Comparison of ENCODE assay signal across 10 cellular contexts in genomic region chr22:37662039-37662438, GRCh38. TPM values are rescaled to one million over a fixed set of nuclear protein-coding genes. Genes with fewer than 3 reads are reported as not detected.
A peak's percentile ranks its signal among the peaks of the same experiment; 100 is the strongest.
DNase-seq lines count a peak whose midpoint lies in the region; ATAC-seq, FAIRE-seq and TF ChIP-seq lines count a peak whose summit lies in the region.
"Had no signal": no experiment of that assay in that cellular context is flagged by ENCODE, and none has a peak within 500 bp of the region (broad histone marks: within the 10 kb centered on the region; RNA-seq: fewer than 3 reads in every experiment).

No MANE protein-coding gene starts in this region.

- H3K4me3 Mint-ChIP-seq in WTC11 (no peak overlapping the region), nephron (peak overlapping the region in 2 of 3 experiments; percentile 33 to 62)

- ATAC-seq in left ventricle myocardium superior, result no peak
- no peak for ATAC-seq in WTC11
- ATAC-seq in upper lobe of left lung (ENCODE audit: low FRiP score in 2 of 2), result no peak

- POLR2A ChIA-PET in WTC11 (lab: Charles Lee), result no interaction called here

- no peak for FAIRE-seq in GM12892 (lab: Jason Lieb, UNC)

- H3K27ac ChIP-seq in cardiac muscle cell (peak overlapping the region; percentile 63), upper lobe of left lung (peak overlapping the region in 3 of 4 donors; percentile 48 to 68 (median 61))

- H3K4me1 Mint-ChIP-seq in WTC11, result peaks cover 29% of the 10 kb centered on the region
- peaks cover 38% of the 10 kb centered on the region for H3K4me1 Mint-ChIP-seq in nephron

- TF ChIP-seq POLR2A in upper lobe of left lung (IDR thresholded peaks at IDR 0.05), result no peak
- TF ChIP-seq POLR2A in GM12892 (IDR thresholded peaks at IDR 0.05; ENCODE audit: low read depth, low read length), result no peak

- no peaks in the 10 kb centered on the region for H3K27me3 Mint-ChIP-seq in WTC11 (ENCODE audit: low read depth)
- no peaks in the 10 kb centered on the region for H3K27me3 Mint-ChIP-seq in nephron (ENCODE audit: low read depth)

- TF ChIP-seq EP300 in upper lobe of left lung (IDR thresholded peaks at IDR 0.05), result no peak

- H3K9me3 Mint-ChIP-seq in WTC11, result no peaks in the 10 kb centered on the region
- H3K9me3 Mint-ChIP-seq in nephron, result no peaks in the 10 kb centered on the region

- H3K27me3 ChIP-seq in cardiac muscle cell (no peaks in the 10 kb centered on the region), upper lobe of left lung (no peaks in the 10 kb centered on the region), H7 (ENCODE audit: control insufficient read depth, insufficient read depth, low read length) (no peaks in the 10 kb centered on the region)

- WGBS in upper lobe of left lung, 2 donors, result 78 to 89% methylated on average over 5 of the region's 5 CpGs

- intact Hi-C loops in left ventricle myocardium superior (cut with micrococcal nuclease), result no loop called here

- no peaks in the 10 kb centered on the region for H3K9me3 ChIP-seq in cardiac muscle cell (ENCODE audit: low read depth)
- no peaks in the 10 kb centered on the region for H3K9me3 ChIP-seq in upper lobe of left lung

- peak overlapping the region; percentile 30; the same call in 1 of the 2 replicates for H3K27ac Mint-ChIP-seq in WTC11
- H3K27ac Mint-ChIP-seq in nephron, result peak overlapping the region in 2 of 3 experiments; percentile 48 to 80

- no peak for TF ChIP-seq CTCF in cardiac muscle cell (IDR thresholded peaks at IDR 0.05; ENCODE audit: low read depth, low read length)
- no peak for TF ChIP-seq CTCF in WTC11 (IDR thresholded peaks at IDR 0.05)
- TF ChIP-seq CTCF in nephron (IDR thresholded peaks at IDR 0.05; ENCODE audit: unreplicated experiment in 3 of 3), result no peak
- no peak for TF ChIP-seq CTCF in upper lobe of left lung (IDR thresholded peaks at IDR 0.05)

- CTCF ChIA-PET in WTC11 (lab: Charles Lee), result interaction anchor here (0.9 to 12.1 kb wide), 9 partner anchors 9 to 73 kb away, joined by 3 to 161 read pairs (median 6); partner anchors contain the start of genes GGA1, LGALS1 and SH3BP1

- H3K36me3 ChIP-seq in cardiac muscle cell (peaks cover 3% of the 10 kb centered on the region), upper lobe of left lung (peaks cover 0 to 12% (median 3%) of the 10 kb centered on the region in 4 donors), H7 (replicated peaks; ENCODE audit: control insufficient read depth, insufficient read depth, low read length) (peaks cover 4% of the 10 kb centered on the region)

- H3K36me3 Mint-ChIP-seq in WTC11 (peaks cover 17% of the 10 kb centered on the region; the same call in 1 of the 2 replicates), nephron (ENCODE audit: low read depth) (peaks cover 11% of the 10 kb centered on the region)

- H3K4me3 ChIP-seq in cardiac muscle cell (no peak overlapping the region), upper lobe of left lung (no peak overlapping the region), H7 (ENCODE audit: insufficient read depth, low read depth, low read length) (no peak overlapping the region)

- DNase-seq in cardiac muscle cell (ENCODE audit: low read depth in 1 of 2, low spot score in 1 of 2) (no peak), left ventricle myocardium superior (no peak), WTC11 (ENCODE audit: low spot score) (no peak), upper lobe of left lung (peak in 1 of 2 donors; percentile 38), H7 (no peak), GM12892 (ENCODE audit: insufficient read length) (no peak)
- no peak for DNase-seq in activated CD4-positive, alpha-beta T cell treated with anti-CD3 and anti-CD28 coated beads for 48 hours
- DNase-seq: NCI-H1694, SW 1271 had no signal

- peaks cover 14% of the 10 kb centered on the region for H3K4me1 ChIP-seq in cardiac muscle cell (ENCODE audit: low read depth)
- H3K4me1 ChIP-seq in upper lobe of left lung, result peaks cover 30 to 44% (median 33%) of the 10 kb centered on the region in 4 donors

TF ChIP-seq in WTC11, 78 proteins besides CTCF, POLR2A, EP300 and RAD21:
- no peak for TF ChIP-seq ZNF671 (CRISPR knock-in tag; IDR thresholded peaks at IDR 0.05)
TF ChIP-seq in WTC11: peak in this region for 0.

RNA-seq across cellular contexts. Expression of gene PDXP, which starts 3.5 kb away (rescaled TPM):
- total RNA-seq in cardiac muscle cell (48.5 and 62.5 TPM in 2 replicates), left ventricle myocardium superior (21.5 TPM), WTC11 (2021) (36.1 to 42.5 TPM (median 42.3 TPM) in 3 replicates), upper lobe of left lung (10 to 100 TPM in 1 of 6 donors, 1 to 10 TPM in 5; 2.1 to 11.1 (median 8.7) TPM)
- 88.0 and 117 TPM in 2 replicates for polyA plus RNA-seq in cardiac muscle cell
- 54.1 and 60.9 TPM in 2 replicates for total RNA-seq in H7 (2014; rRNA removed; shearing (Covaris generic))
- polyA plus RNA-seq in GM12892 (2012; ENCODE audit: missing spikeins), result 31.5 TPM

RNA-seq across cellular contexts. Expression of gene LGALS1, which starts 13.4 kb away (rescaled TPM):
- 6.6 and 24.5 TPM in 2 replicates for total RNA-seq in cardiac muscle cell
- 8.1 and 37.3 TPM in 2 replicates for polyA plus RNA-seq in cardiac muscle cell
- 1,086 TPM for total RNA-seq in left ventricle myocardium superior
- total RNA-seq in WTC11 (2021), result 17.3 to 23.5 TPM (median 19.2 TPM) in 3 replicates
- 100 to 1,000 TPM; 125 to 750 (median 400) TPM for total RNA-seq in upper lobe of left lung
- total RNA-seq in H7 (2014; rRNA removed; shearing (Covaris generic)), result 183 and 206 TPM in 2 replicates
- polyA plus RNA-seq in GM12892 (2012; ENCODE audit: missing spikeins), result 993 TPM

RNA-seq across cellular contexts. Expression of gene SH3BP1, which starts 22.6 kb away (rescaled TPM):
- total RNA-seq in cardiac muscle cell (24.3 and 51.9 TPM in 2 replicates), left ventricle myocardium superior (2.7 TPM), WTC11 (2021) (35.4 to 39.4 TPM (median 36.6 TPM) in 3 replicates), upper lobe of left lung (10 to 100 TPM; 11.4 to 58.7 (median 31.1) TPM)
- polyA plus RNA-seq in cardiac muscle cell, result 15.0 and 20.7 TPM in 2 replicates
- total RNA-seq in H7 (2014; rRNA removed; shearing (Covaris generic)), result 30.0 and 35.2 TPM in 2 replicates
- polyA plus RNA-seq in GM12892 (2012; ENCODE audit: missing spikeins), result 35.9 TPM

RNA-seq across cellular contexts. Expression of gene NOL12, which starts 24.1 kb away (rescaled TPM):
- 36.0 and 38.3 TPM in 2 replicates for total RNA-seq in cardiac muscle cell
- 21.9 and 34.2 TPM in 2 replicates for polyA plus RNA-seq in cardiac muscle cell
- 12.0 TPM for total RNA-seq in left ventricle myocardium superior
- 20.3 to 24.9 TPM (median 22.0 TPM) in 3 replicates for total RNA-seq in WTC11 (2021)
- 10 to 100 TPM; 23.5 to 89.1 (median 26.7) TPM for total RNA-seq in upper lobe of left lung
- total RNA-seq in H7 (2014; rRNA removed; shearing (Covaris generic)), result 20.5 and 23.6 TPM in 2 replicates
- polyA plus RNA-seq in GM12892 (2012; ENCODE audit: missing spikeins), result 18.5 TPM

RNA-seq across cellular contexts. Expression of gene TRIOBP, which starts 34.8 kb away (rescaled TPM):
- total RNA-seq in cardiac muscle cell, result 160 and 202 TPM in 2 replicates
- 150 and 191 TPM in 2 replicates for polyA plus RNA-seq in cardiac muscle cell
- 82.7 TPM for total RNA-seq in left ventricle myocardium superior
- total RNA-seq in WTC11 (2021), result 54.0 to 58.9 TPM (median 56.8 TPM) in 3 replicates
- 100 to 1,000 TPM in 4 of 6 donors, 10 to 100 TPM in 2; 76.5 to 151 (median 113) TPM for total RNA-seq in upper lobe of left lung
- 66.9 and 67.1 TPM in 2 replicates for total RNA-seq in H7 (2014; rRNA removed; shearing (Covaris generic))
- 9.2 TPM for polyA plus RNA-seq in GM12892 (2012; ENCODE audit: missing spikeins)
